ENCODE assay signal across 16 cellular contexts in genomic region chr3:112689989-112690388, GRCh38. TPM values are rescaled to one million over a fixed set of nuclear protein-coding genes. Genes with fewer than 3 reads are reported as not detected.
DNase-seq lines count a peak whose midpoint lies in the region; TF ChIP-seq lines count a peak whose summit lies in the region.
"Had no signal": no experiment of that assay in that cellular context is flagged by ENCODE, and none has a peak within 500 bp of the region (broad histone marks: within the 10 kb centered on the region; RNA-seq: fewer than 3 reads in every experiment).

No MANE protein-coding gene starts in this region.

- H2BK5ac ChIP-seq in trophoblast cell (ENCODE audit: low read depth, low read length, poor library complexity): peak overlapping the region; percentile 60

- H4K91ac ChIP-seq in trophoblast cell (ENCODE audit: low read depth, low read length): peak overlapping the region; percentile 85

- intact Hi-C loops in spleen (cut with DNase I; ENCODE audit: low total_unique reads): no loop called here

- H2BK12ac ChIP-seq in trophoblast cell (ENCODE audit: low read length): peak overlapping the region; percentile 44

- H3K36me3 Mint-ChIP-seq in endodermal cell (ENCODE audit: low read depth): peaks cover 8% of the 10 kb centered on the region

- H2AFZ ChIP-seq in ACC112 (ENCODE audit: low read length, unreplicated experiment) (peak overlapping the region; percentile 62), OCI-LY3 (ENCODE audit: low read depth, low read length) (0 out of 2 replicates have a peak overlapping the region, but pooled peaks have one; percentile 22), trophoblast cell (ENCODE audit: insufficient read depth, low read length, poor library complexity) (no peak overlapping the region)
- H2AFZ ChIP-seq: GM23248 had no signal

- peak overlapping the region; percentile 73 for H2BK120ac ChIP-seq in trophoblast cell (ENCODE audit: insufficient read depth, low read length, poor library complexity)

- no peak overlapping the region for H4K12ac ChIP-seq in trophoblast cell (ENCODE audit: low read depth, low read length)

- no peaks in the 10 kb centered on the region for H3K27me3 Mint-ChIP-seq in endodermal cell (ENCODE audit: insufficient read depth)

- no peaks in the 10 kb centered on the region for H3K9me3 ChIP-seq in OCI-LY3 (ENCODE audit: insufficient read depth, low read length)
- peaks cover 13% of the 10 kb centered on the region for H3K9me3 ChIP-seq in endodermal cell (ENCODE audit: control insufficient read depth, low read length)
- no peaks in the 10 kb centered on the region for H3K9me3 ChIP-seq in trophoblast cell (ENCODE audit: insufficient read depth, low read depth, low read length)
- H3K9me3 ChIP-seq in spleen: peaks cover 0 to 3% (median 0%) of the 10 kb centered on the region in 8 donors

- H3K9ac ChIP-seq in OCI-LY3 (ENCODE audit: low read length): no peak overlapping the region
- H3K9ac ChIP-seq in endodermal cell (ENCODE audit: extremely low read depth, low read length, poor library complexity, severe bottlenecking): no peak overlapping the region
- H3K9ac ChIP-seq in trophoblast cell (ENCODE audit: low read length): no peak overlapping the region
- H3K9ac ChIP-seq: GM23248, KMS-11 had no signal

- H3K27me3 ChIP-seq in ACC112 (ENCODE audit: insufficient read depth, low read length) (no peaks in the 10 kb centered on the region), OCI-LY3 (ENCODE audit: low read depth, low read length) (peaks cover 15% of the 10 kb centered on the region), endodermal cell (ENCODE audit: control insufficient read depth, insufficient read depth, low read length, poor library complexity, severe bottlenecking) (no peaks in the 10 kb centered on the region), trophoblast cell (ENCODE audit: insufficient read depth, low read length) (no peaks in the 10 kb centered on the region), spleen (replicated peaks in 1 of 7) (no peaks in the 10 kb centered on the region)

- H3K4me2 ChIP-seq in OCI-LY3 (ENCODE audit: low read length) (peak overlapping the region; percentile 54), trophoblast cell (ENCODE audit: low read length) (no peak overlapping the region)
- H3K4me2 ChIP-seq: KMS-11 had no signal

- H3K79me2 ChIP-seq in ACC112 (ENCODE audit: control insufficient read depth, insufficient read depth, low read length, unreplicated experiment) (no peaks in the 10 kb centered on the region), OCI-LY3 (ENCODE audit: low read length) (no peaks in the 10 kb centered on the region), trophoblast cell (ENCODE audit: control insufficient read depth, insufficient read depth, low read length, poor library complexity) (peaks cover 2% of the 10 kb centered on the region)

- no peaks in the 10 kb centered on the region for H3K36me3 ChIP-seq in ACC112 (ENCODE audit: insufficient read depth, low read length)
- no peaks in the 10 kb centered on the region for H3K36me3 ChIP-seq in OCI-LY3 (replicated peaks; ENCODE audit: low read depth, low read length)
- H3K36me3 ChIP-seq in endodermal cell (ENCODE audit: control insufficient read depth, insufficient read depth, low read length): no peaks in the 10 kb centered on the region
- no peaks in the 10 kb centered on the region for H3K36me3 ChIP-seq in trophoblast cell (ENCODE audit: control insufficient read depth in 1 of 2, insufficient read depth in 2 of 2, low read length in 2 of 2)
- no peaks in the 10 kb centered on the region for H3K36me3 ChIP-seq in spleen

- H3K23ac ChIP-seq in trophoblast cell (ENCODE audit: low read length): no peak overlapping the region

- DNase-seq in endodermal cell: no peak
- no peak for DNase-seq in trophoblast cell
- no peak for DNase-seq in NCI-H82 treated with DMSO at 0.1 percent for 48 hours (lab: John Stamatoyannopoulos, UW; ENCODE audit: unreplicated experiment)
- DNase-seq in T1000 (lab: John Stamatoyannopoulos, UW): no peak
- DNase-seq in spleen: no peak
- no peak for DNase-seq in hippocampal formation (lab: John Stamatoyannopoulos, UW)
- DNase-seq: DMS53, GM23248, MM.1S, NCI-H1105 treated with DMSO at 0.1 percent for 48 hours, NCI-H187, NCI-H69 had no signal

- H3K4me1 ChIP-seq in ACC112 (ENCODE audit: control insufficient read depth, insufficient read depth, low read length, unreplicated experiment) (peaks cover 48% of the 10 kb centered on the region), OCI-LY3 (ENCODE audit: low read length) (peaks cover 17% of the 10 kb centered on the region), endodermal cell (ENCODE audit: control insufficient read depth, insufficient read depth, low read length) (peaks cover 3% of the 10 kb centered on the region), trophoblast cell (ENCODE audit: control insufficient read depth in 1 of 2, insufficient read depth in 2 of 2, low read length in 2 of 2) (peaks cover 28 to 32% of the 10 kb centered on the region in 2 experiments), spleen (peaks cover 0 to 6% (median 0%) of the 10 kb centered on the region in 6 donors)

- no peak overlapping the region for H3K4me3 Mint-ChIP-seq in endodermal cell

- no peak overlapping the region for H3K4ac ChIP-seq in trophoblast cell (ENCODE audit: low read depth, low read length)

- peaks cover 16% of the 10 kb centered on the region for H3K9me3 Mint-ChIP-seq in endodermal cell

- H3K18ac ChIP-seq in trophoblast cell (ENCODE audit: low read length): no peak overlapping the region

- no peak for TF ChIP-seq POLR2A in spleen (IDR thresholded peaks at IDR 0.05)

- H3K79me1 ChIP-seq in trophoblast cell (ENCODE audit: low read length): peaks cover 49% of the 10 kb centered on the region

- no peak overlapping the region for H3K14ac ChIP-seq in trophoblast cell (ENCODE audit: low read length)

- H3K4me1 Mint-ChIP-seq in endodermal cell: peaks cover 36% of the 10 kb centered on the region

- H3K27ac ChIP-seq in ACC112 (ENCODE audit: low read depth, low read length) (no peak overlapping the region), OCI-LY3 (ENCODE audit: low read length) (no peak overlapping the region), endodermal cell (ENCODE audit: low read depth, low read length) (peak overlapping the region; percentile 69), trophoblast cell (ENCODE audit: low read depth, low read length) (peak overlapping the region; percentile 99), spleen (no peak overlapping the region)
- H3K27ac ChIP-seq: GM23248, HL-60, KMS-11 had no signal

- 83 to 91% methylated on average over 1 to 2 of the region's 2 CpGs for WGBS in endodermal cell (ENCODE audit: insufficient coverage in 1 of 2, insufficient read length in 1 of 2), 2 experiments
- WGBS in trophoblast cell (ENCODE audit: extremely low coverage, insufficient coverage, insufficient read length): no CpG with 5 or more reads among the region's 2 CpGs
- WGBS in spleen, 5 donors: 87 to 96% (median 92%) methylated on average over 2 of the region's 2 CpGs

- TF ChIP-seq CTCF in OCI-LY3 (IDR thresholded peaks at IDR 0.05; ENCODE audit: low read depth, low read length): no peak
- TF ChIP-seq CTCF in endodermal cell (conservative IDR thresholded peaks at IDR 0.05): no peak
- no peak for TF ChIP-seq CTCF in spleen (IDR thresholded peaks at IDR 0.05 in 8 of 11, conservative IDR thresholded peaks at IDR 0.05 in 3 of 11)

- H4K20me1 ChIP-seq in OCI-LY3 (ENCODE audit: insufficient read depth, low read length): no peaks in the 10 kb centered on the region

- H2AK5ac ChIP-seq in trophoblast cell (ENCODE audit: low read length): no peak overlapping the region

- no peak overlapping the region for H4K8ac ChIP-seq in trophoblast cell (ENCODE audit: low read depth, low read length)

- H3K4me3 ChIP-seq in ACC112 (ENCODE audit: low read depth, low read length) (no peak overlapping the region), OCI-LY3 (ENCODE audit: low read length) (no peak overlapping the region), endodermal cell (ENCODE audit: low read length) (no peak overlapping the region), trophoblast cell (ENCODE audit: low read depth, low read length) (no peak overlapping the region), spleen (no peak overlapping the region)
- H3K4me3 ChIP-seq: GM23248 had no signal

- no peak overlapping the region for H3K27ac Mint-ChIP-seq in endodermal cell

RNA-seq across cellular contexts. Expression of gene CCDC80, which starts 49.0 kb away (rescaled TPM):
- total RNA-seq in endodermal cell (10 to 100 TPM in 1 of 2 donors, 1 to 10 TPM in 1; 4.6 to 31.5 TPM), spleen (10 to 100 TPM; 10.7 to 99.9 (median 37.8) TPM)
- polyA plus RNA-seq in endodermal cell (2013, experiment 1 of 2): 62.4 TPM
- polyA plus RNA-seq in endodermal cell (2013, experiment 2 of 2): 84.0 TPM
- polyA plus RNA-seq in trophoblast cell (2013): 175 and 183 TPM in 2 replicates
- 10 to 100 TPM in 1 of 3 donors, 1 to 10 TPM in 2; 5.2 to 17.1 (median 6.8) TPM for polyA plus RNA-seq in spleen

Comparison
In these comparisons a context has a peak if more than half of its experiments do, and no peak if none do; other contexts are left out.
1. H3K27ac ChIP-seq: peak in endodermal cell (single experiment) and trophoblast cell (single experiment); none in ACC112 (single experiment), OCI-LY3 (single experiment) and spleen (0 of 8).